Comparison of ENCODE assay signal across 1 cellular context in the genomic region with DNA sequence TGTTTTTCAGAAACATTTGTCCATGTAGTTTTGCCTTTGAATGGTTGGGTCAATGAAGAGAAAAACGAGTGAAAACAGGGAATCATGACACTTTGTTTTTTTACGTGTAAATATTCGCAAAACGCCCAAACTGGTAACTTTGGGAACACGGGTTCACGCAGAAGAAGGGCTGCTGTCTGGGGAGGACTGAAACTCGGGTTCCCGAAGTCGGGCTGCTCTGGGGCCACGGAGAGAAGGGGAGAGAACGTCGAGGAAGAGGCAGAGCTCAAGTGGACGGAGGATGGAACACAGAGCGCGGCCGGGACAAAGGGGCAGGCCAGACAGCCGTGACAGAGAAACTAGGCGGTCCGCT.
TF ChIP-seq lines count a peak whose summit lies in the region.

No MANE protein-coding gene starts in this region.

TF ChIP-seq in HepG2, 621 proteins besides CTCF, POLR2A, EP300 and RAD21 (continued from another document and continues in another):
- TF ChIP-seq, protein P1, sequence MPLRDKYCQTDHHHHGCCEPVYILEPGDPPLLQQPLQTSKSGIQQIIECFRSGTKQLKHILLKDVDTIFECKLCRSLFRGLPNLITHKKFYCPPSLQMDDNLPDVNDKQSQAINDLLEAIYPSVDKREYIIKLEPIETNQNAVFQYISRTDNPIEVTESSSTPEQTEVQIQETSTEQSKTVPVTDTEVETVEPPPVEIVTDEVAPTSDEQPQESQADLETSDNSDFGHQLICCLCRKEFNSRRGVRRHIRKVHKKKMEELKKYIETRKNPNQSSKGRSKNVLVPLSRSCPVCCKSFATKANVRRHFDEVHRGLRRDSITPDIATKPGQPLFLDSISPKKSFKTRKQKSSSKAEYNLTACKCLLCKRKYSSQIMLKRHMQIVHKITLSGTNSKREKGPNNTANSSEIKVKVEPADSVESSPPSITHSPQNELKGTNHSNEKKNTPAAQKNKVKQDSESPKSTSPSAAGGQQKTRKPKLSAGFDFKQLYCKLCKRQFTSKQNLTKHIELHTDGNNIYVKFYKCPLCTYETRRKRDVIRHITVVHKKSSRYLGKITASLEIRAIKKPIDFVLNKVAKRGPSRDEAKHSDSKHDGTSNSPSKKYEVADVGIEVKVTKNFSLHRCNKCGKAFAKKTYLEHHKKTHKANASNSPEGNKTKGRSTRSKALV (CRISPR knock-in tag; IDR thresholded peaks at IDR 0.05) = peak; percentile 67; the same call in 1 of the 2 replicates
- TF ChIP-seq EHMT2 (IDR thresholded peaks at IDR 0.05; ENCODE audit: borderline replicate concordance, low read depth, low read length) (no peak), GATA4 (IDR thresholded peaks at IDR 0.05; ENCODE audit: borderline replicate concordance, low read depth) (0 out of 2 replicates have a peak, but pooled peaks have one; percentile 6), ZNF430 (CRISPR knock-in tag; IDR thresholded peaks at IDR 0.05) (no peak), REL (CRISPR knock-in tag; conservative IDR thresholded peaks at IDR 0.05) (no peak), PHF21A (CRISPR knock-in tag; IDR thresholded peaks at IDR 0.05) (no peak), RFX3 (CRISPR knock-in tag; IDR thresholded peaks at IDR 0.05) (no peak), SMARCE1 (IDR thresholded peaks at IDR 0.05; ENCODE audit: borderline replicate concordance) (no peak), RCOR2 (CRISPR knock-in tag; IDR thresholded peaks at IDR 0.05) (no peak), HNRNPH1 (optimal IDR thresholded peaks at IDR 0.05; ENCODE audit: low read depth, low read length) (no peak), ASH2L (IDR thresholded peaks at IDR 0.05; ENCODE audit: insufficient read length, low read depth, low read length) (peak; percentile 36), MIER3 (CRISPR knock-in tag; IDR thresholded peaks at IDR 0.05; ENCODE audit: borderline replicate concordance) (no peak), ATRX (CRISPR knock-in tag; IDR thresholded peaks at IDR 0.05; ENCODE audit: borderline replicate concordance) (no peak), TMF1 (CRISPR knock-in tag; IDR thresholded peaks at IDR 0.05; ENCODE audit: low read depth) (no peak), ZNF557 (CRISPR knock-in tag; IDR thresholded peaks at IDR 0.05) (no peak)
- TF ChIP-seq, protein P2, sequence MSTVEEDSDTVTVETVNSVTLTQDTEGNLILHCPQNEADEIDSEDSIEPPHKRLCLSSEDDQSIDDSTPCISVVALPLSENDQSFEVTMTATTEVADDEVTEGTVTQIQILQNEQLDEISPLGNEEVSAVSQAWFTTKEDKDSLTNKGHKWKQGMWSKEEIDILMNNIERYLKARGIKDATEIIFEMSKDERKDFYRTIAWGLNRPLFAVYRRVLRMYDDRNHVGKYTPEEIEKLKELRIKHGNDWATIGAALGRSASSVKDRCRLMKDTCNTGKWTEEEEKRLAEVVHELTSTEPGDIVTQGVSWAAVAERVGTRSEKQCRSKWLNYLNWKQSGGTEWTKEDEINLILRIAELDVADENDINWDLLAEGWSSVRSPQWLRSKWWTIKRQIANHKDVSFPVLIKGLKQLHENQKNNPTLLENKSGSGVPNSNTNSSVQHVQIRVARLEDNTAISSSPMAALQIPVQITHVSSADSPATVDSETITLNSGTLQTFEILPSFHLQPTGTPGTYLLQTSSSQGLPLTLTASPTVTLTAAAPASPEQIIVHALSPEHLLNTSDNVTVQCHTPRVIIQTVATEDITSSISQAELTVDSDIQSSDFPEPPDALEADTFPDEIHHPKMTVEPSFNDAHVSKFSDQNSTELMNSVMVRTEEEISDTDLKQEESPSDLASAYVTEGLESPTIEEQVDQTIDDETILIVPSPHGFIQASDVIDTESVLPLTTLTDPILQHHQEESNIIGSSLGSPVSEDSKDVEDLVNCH (CRISPR knock-in tag; IDR thresholded peaks at IDR 0.05) = no peak
- TF ChIP-seq, protein P3, sequence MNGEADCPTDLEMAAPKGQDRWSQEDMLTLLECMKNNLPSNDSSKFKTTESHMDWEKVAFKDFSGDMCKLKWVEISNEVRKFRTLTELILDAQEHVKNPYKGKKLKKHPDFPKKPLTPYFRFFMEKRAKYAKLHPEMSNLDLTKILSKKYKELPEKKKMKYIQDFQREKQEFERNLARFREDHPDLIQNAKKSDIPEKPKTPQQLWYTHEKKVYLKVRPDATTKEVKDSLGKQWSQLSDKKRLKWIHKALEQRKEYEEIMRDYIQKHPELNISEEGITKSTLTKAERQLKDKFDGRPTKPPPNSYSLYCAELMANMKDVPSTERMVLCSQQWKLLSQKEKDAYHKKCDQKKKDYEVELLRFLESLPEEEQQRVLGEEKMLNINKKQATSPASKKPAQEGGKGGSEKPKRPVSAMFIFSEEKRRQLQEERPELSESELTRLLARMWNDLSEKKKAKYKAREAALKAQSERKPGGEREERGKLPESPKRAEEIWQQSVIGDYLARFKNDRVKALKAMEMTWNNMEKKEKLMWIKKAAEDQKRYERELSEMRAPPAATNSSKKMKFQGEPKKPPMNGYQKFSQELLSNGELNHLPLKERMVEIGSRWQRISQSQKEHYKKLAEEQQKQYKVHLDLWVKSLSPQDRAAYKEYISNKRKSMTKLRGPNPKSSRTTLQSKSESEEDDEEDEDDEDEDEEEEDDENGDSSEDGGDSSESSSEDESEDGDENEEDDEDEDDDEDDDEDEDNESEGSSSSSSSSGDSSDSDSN (CRISPR knock-in tag; IDR thresholded peaks at IDR 0.05) = no peak
- TF ChIP-seq, protein P4, sequence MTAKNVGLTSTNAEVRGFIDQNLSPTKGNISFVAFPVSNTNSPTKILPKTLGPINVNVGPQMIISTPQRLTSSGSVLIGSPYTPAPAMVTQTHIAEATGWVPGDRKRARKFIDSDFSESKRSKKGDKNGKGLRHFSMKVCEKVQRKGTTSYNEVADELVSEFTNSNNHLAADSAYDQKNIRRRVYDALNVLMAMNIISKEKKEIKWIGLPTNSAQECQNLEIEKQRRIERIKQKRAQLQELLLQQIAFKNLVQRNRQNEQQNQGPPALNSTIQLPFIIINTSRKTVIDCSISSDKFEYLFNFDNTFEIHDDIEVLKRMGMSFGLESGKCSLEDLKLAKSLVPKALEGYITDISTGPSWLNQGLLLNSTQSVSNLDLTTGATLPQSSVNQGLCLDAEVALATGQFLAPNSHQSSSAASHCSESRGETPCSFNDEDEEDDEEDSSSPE (CRISPR knock-in tag; IDR thresholded peaks at IDR 0.05) = no peak
- TF ChIP-seq, protein P5, sequence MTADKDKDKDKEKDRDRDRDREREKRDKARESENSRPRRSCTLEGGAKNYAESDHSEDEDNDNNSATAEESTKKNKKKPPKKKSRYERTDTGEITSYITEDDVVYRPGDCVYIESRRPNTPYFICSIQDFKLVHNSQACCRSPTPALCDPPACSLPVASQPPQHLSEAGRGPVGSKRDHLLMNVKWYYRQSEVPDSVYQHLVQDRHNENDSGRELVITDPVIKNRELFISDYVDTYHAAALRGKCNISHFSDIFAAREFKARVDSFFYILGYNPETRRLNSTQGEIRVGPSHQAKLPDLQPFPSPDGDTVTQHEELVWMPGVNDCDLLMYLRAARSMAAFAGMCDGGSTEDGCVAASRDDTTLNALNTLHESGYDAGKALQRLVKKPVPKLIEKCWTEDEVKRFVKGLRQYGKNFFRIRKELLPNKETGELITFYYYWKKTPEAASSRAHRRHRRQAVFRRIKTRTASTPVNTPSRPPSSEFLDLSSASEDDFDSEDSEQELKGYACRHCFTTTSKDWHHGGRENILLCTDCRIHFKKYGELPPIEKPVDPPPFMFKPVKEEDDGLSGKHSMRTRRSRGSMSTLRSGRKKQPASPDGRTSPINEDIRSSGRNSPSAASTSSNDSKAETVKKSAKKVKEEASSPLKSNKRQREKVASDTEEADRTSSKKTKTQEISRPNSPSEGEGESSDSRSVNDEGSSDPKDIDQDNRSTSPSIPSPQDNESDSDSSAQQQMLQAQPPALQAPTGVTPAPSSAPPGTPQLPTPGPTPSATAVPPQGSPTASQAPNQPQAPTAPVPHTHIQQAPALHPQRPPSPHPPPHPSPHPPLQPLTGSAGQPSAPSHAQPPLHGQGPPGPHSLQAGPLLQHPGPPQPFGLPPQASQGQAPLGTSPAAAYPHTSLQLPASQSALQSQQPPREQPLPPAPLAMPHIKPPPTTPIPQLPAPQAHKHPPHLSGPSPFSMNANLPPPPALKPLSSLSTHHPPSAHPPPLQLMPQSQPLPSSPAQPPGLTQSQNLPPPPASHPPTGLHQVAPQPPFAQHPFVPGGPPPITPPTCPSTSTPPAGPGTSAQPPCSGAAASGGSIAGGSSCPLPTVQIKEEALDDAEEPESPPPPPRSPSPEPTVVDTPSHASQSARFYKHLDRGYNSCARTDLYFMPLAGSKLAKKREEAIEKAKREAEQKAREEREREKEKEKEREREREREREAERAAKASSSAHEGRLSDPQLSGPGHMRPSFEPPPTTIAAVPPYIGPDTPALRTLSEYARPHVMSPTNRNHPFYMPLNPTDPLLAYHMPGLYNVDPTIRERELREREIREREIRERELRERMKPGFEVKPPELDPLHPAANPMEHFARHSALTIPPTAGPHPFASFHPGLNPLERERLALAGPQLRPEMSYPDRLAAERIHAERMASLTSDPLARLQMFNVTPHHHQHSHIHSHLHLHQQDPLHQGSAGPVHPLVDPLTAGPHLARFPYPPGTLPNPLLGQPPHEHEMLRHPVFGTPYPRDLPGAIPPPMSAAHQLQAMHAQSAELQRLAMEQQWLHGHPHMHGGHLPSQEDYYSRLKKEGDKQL (CRISPR knock-in tag; IDR thresholded peaks at IDR 0.05; ENCODE audit: low read depth) = no peak
- TF ChIP-seq, protein P6, sequence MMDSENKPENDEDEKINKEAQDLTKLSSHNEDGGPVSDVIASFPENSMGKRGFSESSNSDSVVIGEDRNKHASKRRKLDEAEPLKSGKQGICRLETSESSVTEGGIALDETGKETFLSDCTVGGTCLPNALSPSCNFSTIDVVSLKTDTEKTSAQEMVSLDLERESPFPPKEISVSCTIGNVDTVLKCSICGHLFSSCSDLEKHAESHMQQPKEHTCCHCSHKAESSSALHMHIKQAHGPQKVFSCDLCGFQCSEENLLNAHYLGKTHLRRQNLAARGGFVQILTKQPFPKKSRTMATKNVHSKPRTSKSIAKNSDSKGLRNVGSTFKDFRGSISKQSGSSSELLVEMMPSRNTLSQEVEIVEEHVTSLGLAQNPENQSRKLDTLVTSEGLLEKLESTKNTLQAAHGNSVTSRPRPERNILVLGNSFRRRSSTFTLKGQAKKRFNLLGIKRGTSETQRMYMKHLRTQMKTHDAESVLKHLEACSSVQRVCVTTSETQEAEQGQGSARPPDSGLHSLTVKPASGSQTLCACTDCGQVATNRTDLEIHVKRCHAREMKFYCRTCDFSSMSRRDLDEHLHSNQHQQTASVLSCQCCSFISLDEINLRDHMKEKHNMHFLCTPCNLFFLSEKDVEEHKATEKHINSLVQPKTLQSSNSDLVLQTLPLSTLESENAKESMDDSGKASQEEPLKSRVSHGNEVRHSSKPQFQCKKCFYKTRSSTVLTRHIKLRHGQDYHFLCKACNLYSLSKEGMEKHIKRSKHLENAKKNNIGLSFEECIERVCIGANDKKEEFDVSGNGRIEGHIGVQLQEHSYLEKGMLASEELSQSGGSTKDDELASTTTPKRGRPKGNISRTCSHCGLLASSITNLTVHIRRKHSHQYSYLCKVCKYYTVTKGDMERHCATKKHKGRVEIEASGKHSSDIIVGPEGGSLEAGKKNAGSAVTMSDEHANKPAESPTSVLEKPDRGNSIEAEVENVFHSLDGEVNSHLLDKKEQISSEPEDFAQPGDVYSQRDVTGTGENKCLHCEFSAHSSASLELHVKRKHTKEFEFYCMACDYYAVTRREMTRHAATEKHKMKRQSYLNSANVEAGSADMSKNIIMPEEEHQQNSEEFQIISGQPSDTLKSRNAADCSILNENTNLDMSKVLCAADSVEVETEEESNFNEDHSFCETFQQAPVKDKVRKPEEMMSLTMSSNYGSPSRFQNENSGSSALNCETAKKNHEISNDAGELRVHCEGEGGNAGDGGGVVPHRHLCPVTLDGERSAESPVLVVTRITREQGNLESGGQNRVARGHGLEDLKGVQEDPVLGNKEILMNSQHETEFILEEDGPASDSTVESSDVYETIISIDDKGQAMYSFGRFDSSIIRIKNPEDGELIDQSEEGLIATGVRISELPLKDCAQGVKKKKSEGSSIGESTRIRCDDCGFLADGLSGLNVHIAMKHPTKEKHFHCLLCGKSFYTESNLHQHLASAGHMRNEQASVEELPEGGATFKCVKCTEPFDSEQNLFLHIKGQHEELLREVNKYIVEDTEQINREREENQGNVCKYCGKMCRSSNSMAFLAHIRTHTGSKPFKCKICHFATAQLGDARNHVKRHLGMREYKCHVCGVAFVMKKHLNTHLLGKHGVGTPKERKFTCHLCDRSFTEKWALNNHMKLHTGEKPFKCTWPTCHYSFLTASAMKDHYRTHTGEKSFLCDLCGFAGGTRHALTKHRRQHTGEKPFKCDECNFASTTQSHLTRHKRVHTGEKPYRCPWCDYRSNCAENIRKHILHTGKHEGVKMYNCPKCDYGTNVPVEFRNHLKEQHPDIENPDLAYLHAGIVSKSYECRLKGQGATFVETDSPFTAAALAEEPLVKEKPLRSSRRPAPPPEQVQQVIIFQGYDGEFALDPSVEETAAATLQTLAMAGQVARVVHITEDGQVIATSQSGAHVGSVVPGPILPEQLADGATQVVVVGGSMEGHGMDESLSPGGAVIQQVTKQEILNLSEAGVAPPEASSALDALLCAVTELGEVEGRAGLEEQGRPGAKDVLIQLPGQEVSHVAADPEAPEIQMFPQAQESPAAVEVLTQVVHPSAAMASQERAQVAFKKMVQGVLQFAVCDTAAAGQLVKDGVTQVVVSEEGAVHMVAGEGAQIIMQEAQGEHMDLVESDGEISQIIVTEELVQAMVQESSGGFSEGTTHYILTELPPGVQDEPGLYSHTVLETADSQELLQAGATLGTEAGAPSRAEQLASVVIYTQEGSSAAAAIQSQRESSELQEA (CRISPR knock-in tag; IDR thresholded peaks at IDR 0.05; ENCODE audit: not compliant biosample characterization) = no peak
- TF ChIP-seq, protein P7, sequence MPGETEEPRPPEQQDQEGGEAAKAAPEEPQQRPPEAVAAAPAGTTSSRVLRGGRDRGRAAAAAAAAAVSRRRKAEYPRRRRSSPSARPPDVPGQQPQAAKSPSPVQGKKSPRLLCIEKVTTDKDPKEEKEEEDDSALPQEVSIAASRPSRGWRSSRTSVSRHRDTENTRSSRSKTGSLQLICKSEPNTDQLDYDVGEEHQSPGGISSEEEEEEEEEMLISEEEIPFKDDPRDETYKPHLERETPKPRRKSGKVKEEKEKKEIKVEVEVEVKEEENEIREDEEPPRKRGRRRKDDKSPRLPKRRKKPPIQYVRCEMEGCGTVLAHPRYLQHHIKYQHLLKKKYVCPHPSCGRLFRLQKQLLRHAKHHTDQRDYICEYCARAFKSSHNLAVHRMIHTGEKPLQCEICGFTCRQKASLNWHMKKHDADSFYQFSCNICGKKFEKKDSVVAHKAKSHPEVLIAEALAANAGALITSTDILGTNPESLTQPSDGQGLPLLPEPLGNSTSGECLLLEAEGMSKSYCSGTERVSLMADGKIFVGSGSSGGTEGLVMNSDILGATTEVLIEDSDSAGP (CRISPR knock-in tag; IDR thresholded peaks at IDR 0.05; ENCODE audit: borderline replicate concordance) = no peak
